Comparison of ENCODE assay signal across 8 cellular contexts in the genomic region with DNA sequence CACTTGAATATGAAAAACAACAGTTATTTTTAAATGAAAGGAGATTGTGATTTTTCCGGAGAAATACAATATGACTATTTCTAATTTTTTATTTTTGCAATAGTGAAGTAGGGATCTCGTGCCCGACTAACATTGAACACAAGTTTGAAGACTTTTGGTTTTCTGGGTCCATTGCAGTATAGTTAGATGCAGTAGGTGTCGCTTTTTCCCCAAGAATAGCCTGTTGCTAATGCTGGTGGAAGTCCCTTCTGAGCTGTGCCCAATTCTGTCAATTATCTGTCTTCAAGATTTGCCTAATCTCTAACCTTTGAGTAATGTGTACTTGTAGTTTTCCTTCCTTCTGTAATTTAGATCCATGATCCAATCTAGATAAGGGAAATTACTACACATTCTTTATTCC. TPM values are rescaled to one million over a fixed set of nuclear protein-coding genes. Genes with fewer than 3 reads are reported as not detected.
DNase-seq lines count a peak whose midpoint lies in the region; ATAC-seq, FAIRE-seq and TF ChIP-seq lines count a peak whose summit lies in the region.

No MANE protein-coding gene starts in this region.

- no peak overlapping the region for H3K4me3 ChIP-seq in transverse colon

- H3K27me3 ChIP-seq in transverse colon, result no peaks in the 10 kb centered on the region

- H3K27ac ChIP-seq in transverse colon, result no peak overlapping the region

- in situ Hi-C loops in transverse colon (cut with MboI; ENCODE audit: low pct_ligation_motif_present in 1 of 4, low pct_unique_long_range_greater_than_20kb in 1 of 4, low sequenced_read_pairs in 3 of 4), result loop anchor here in 1 of 4 donors (25.0 kb wide), 1 partner anchor 922 kb away; no protein-coding TSS in a partner anchor

- peaks cover 13% of the 10 kb centered on the region for H3K27me3 Mint-ChIP-seq in chondrocyte (ENCODE audit: low read depth)

- DNase-seq in DMS79 (lab: John Stamatoyannopoulos, UW), result peak; percentile 18
- DNase-seq in HTR-8/SVneo (ENCODE audit: insufficient read length, low spot score), result peak; percentile 71
- DNase-seq in NOMO-1 treated with dmso at 0.1 percent for 144 hours (lab: John Stamatoyannopoulos, UW; ENCODE audit: unreplicated experiment), result peak; percentile 59
- DNase-seq in chondrocyte (ENCODE audit: low spot score), result no peak
- peak; percentile 76 for DNase-seq in left kidney (ENCODE audit: low read depth, low spot score)
- no peak for DNase-seq in transverse colon
- DNase-seq in stimulated activated naive CD4-positive, alpha-beta T cell treated with Interleukin-2 at 50 U/mL for 16 hours (lab: John Stamatoyannopoulos, UW), result no peak

- 6% methylated on average over 4 of the region's 4 CpGs for WGBS in transverse colon (ENCODE audit: low coverage in 1 of 2), 2 donors

- TF ChIP-seq EP300 in transverse colon (IDR thresholded peaks at IDR 0.05; ENCODE audit: low read depth), result no peak

- intact Hi-C loops in transverse colon (cut with DNase I; ENCODE audit: low total_unique reads), result no loop called here

- no peak overlapping the region for H3K4me3 Mint-ChIP-seq in chondrocyte (ENCODE audit: unreplicated experiment)

- peaks cover 3 to 34% (median 20%) of the 10 kb centered on the region in 4 donors for H3K4me1 ChIP-seq in transverse colon

- no peaks in the 10 kb centered on the region for H3K36me3 Mint-ChIP-seq in chondrocyte (ENCODE audit: low read depth)

- H3K9me3 Mint-ChIP-seq in chondrocyte (ENCODE audit: low read depth), result no peaks in the 10 kb centered on the region

- TF ChIP-seq POLR2A in transverse colon (IDR thresholded peaks at IDR 0.05), result no peak

- no peak overlapping the region for H3K27ac Mint-ChIP-seq in chondrocyte (ENCODE audit: unreplicated experiment)

- no peaks in the 10 kb centered on the region for H3K36me3 ChIP-seq in transverse colon

- TF ChIP-seq CTCF in chondrocyte (IDR thresholded peaks at IDR 0.05) (peak; percentile 98), transverse colon (IDR thresholded peaks at IDR 0.05) (peak; percentile 40 to 76 (median 65))

- H3K9me3 ChIP-seq in transverse colon, result no peaks in the 10 kb centered on the region

- peaks cover 4% of the 10 kb centered on the region for H3K4me1 Mint-ChIP-seq in chondrocyte (ENCODE audit: low read depth)

- peak; percentile 53 for ATAC-seq in GM19328 (IDR thresholded peaks at IDR 0.05; ENCODE audit: unreplicated experiment)

- no peak for FAIRE-seq in HTR-8/SVneo (lab: Jason Lieb, UNC)

RNA-seq across cellular contexts. Expression of gene SEMA4F, which starts 36.5 kb away (rescaled TPM):
- total RNA-seq in chondrocyte (14.7 to 17.4 TPM (median 16.7 TPM) in 3 replicates), transverse colon (1 to 10 TPM in 3 of 4 donors, under 1 TPM in 1; 0.75 to 5.7 (median 3.6) TPM)

RNA-seq across cellular contexts. Expression of gene M1AP, which starts 42.4 kb away (rescaled TPM):
- total RNA-seq in chondrocyte (0.35 TPM in 1 of 3 replicates, not detected in the others), transverse colon (under 1 TPM in 1 of 4 donors, not detected in 3; 0.27 TPM)

Comparison
In these comparisons a context has a peak if more than half of its experiments do, and no peak if none do; other contexts are left out.
1. DNase-seq: peak in DMS79 (single experiment), HTR-8/SVneo (single experiment), NOMO-1 treated with dmso at 0.1 percent for 144 hours (single experiment) and left kidney (single experiment); none in chondrocyte (single experiment), transverse colon (single experiment) and stimulated activated naive CD4-positive, alpha-beta T cell treated with Interleukin-2 at 50 U/mL for 16 hours (single experiment).